ENCODE assay signal across 8 cellular contexts in the genomic region with DNA sequence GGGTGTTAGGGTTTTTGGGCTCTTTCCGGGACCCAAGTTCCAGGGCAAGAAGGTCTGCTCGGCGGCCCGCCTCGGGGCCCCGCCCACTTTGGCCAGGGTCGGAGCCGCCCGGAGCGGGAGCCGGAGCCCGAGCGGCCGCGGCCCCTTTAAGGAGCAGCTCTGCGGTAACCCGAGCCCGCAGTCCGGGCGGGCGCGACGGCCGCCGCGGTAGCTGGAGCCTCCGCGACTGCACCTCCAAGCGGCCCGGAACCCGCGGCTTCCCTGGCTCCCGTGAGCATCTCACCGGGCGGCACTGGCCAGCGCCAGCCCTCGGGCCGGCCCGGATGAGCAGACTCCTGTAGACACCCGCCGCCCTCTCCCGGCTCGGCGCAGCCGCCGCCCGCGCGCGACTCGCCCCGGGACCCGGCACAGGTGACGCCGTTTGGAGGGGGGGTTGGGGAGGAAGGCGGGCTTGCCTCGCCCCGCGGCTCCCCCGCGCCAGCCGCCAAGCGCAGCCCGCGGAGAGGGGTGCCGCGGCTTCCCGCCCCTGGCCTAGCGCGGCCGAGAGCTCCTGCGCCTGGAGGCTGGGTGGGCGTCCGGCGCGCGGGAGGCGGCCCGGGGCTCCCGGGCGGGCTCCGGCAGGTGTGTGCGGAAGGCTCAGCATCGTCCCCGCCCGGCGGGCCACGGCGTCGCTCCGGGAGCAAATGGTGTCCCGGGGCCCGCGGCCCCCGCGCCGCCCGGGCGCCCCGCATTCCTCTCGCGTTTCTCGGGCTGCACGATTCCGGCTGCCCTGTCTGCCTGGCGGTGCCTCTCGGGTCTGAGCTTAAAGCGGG.
A peak's percentile ranks its signal among the peaks of the same experiment; 100 is the strongest.
DNase-seq lines count a peak whose midpoint lies in the region; ATAC-seq and TF ChIP-seq lines count a peak whose summit lies in the region.

A gene with protein sequence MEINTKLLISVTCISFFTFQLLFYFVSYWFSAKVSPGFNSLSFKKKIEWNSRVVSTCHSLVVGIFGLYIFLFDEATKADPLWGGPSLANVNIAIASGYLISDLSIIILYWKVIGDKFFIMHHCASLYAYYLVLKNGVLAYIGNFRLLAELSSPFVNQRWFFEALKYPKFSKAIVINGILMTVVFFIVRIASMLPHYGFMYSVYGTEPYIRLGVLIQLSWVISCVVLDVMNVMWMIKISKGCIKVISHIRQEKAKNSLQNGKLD (plus strand): TSS at position 149 of the 812 bp plus-strand sequence. CDS start 26,547 bp downstream, outside the sequence.

- peaks cover 9 to 12% of the 10 kb centered on the region in 2 donors for H3K4me1 ChIP-seq in mucosa of rectum (ENCODE audit: control insufficient read depth in 2 of 2, insufficient read depth in 2 of 2, low read length in 2 of 2)

- H3K27ac ChIP-seq in mucosa of rectum (ENCODE audit: low read depth in 2 of 2, low read length in 2 of 2) (peak within 1 kb of the TSS; percentile 79 to 82), substantia nigra (ENCODE audit: low read depth, low read length, poor library complexity, severe bottlenecking) (peak within 1 kb of the TSS; percentile 46)

- H3K9me3 ChIP-seq in mucosa of rectum (ENCODE audit: control insufficient read depth in 2 of 2, low read length in 2 of 2) = no peaks in the 10 kb centered on the region

- peaks cover 0 to 2% of the 10 kb centered on the region in 2 donors for H3K27me3 ChIP-seq in mucosa of rectum (ENCODE audit: control insufficient read depth in 2 of 2, insufficient read depth in 2 of 2, low read length in 2 of 2)

- H3K9ac ChIP-seq in mucosa of rectum (ENCODE audit: low read depth in 1 of 2, low read length in 2 of 2) = peak within 1 kb of the TSS; percentile 72 to 84

- peak within 1 kb of the TSS; percentile 78 to 86 for H3K4me3 ChIP-seq in mucosa of rectum (ENCODE audit: low read length in 2 of 2)

- no peak for TF ChIP-seq POLR2A in erythroblast (IDR thresholded peaks at IDR 0.05; ENCODE audit: low read length)

- DNase-seq in NCI-H82 (lab: John Stamatoyannopoulos, UW) (peak; percentile 64), NCI-H82 treated with DMSO at 0.1 percent for 48 hours (lab: John Stamatoyannopoulos, UW; ENCODE audit: unreplicated experiment) (no peak), NCI-H510A (lab: John Stamatoyannopoulos, UW) (peak; percentile 57), erythroblast (lab: John Stamatoyannopoulos, UW) (peak; percentile 76 to 83), substantia nigra (lab: John Stamatoyannopoulos, UW) (peak in 43 of 49 donors; percentile 11 to 86 (median 54))
- peak; percentile 63 for DNase-seq in activated CD8-positive, alpha-beta memory T cell treated with anti-CD3 and anti-CD28 coated beads, Interleukin-2, amount 50 U/mL, for 48 hours

- ATAC-seq in HG03039 (IDR thresholded peaks at IDR 0.05; ENCODE audit: unreplicated experiment) = peak; percentile 60

- no peaks in the 10 kb centered on the region for H3K36me3 ChIP-seq in mucosa of rectum (ENCODE audit: control insufficient read depth in 2 of 2, insufficient read depth in 2 of 2, low read length in 2 of 2)
